Comparison of ENCODE assay signal across 9 cellular contexts in the genomic region with DNA sequence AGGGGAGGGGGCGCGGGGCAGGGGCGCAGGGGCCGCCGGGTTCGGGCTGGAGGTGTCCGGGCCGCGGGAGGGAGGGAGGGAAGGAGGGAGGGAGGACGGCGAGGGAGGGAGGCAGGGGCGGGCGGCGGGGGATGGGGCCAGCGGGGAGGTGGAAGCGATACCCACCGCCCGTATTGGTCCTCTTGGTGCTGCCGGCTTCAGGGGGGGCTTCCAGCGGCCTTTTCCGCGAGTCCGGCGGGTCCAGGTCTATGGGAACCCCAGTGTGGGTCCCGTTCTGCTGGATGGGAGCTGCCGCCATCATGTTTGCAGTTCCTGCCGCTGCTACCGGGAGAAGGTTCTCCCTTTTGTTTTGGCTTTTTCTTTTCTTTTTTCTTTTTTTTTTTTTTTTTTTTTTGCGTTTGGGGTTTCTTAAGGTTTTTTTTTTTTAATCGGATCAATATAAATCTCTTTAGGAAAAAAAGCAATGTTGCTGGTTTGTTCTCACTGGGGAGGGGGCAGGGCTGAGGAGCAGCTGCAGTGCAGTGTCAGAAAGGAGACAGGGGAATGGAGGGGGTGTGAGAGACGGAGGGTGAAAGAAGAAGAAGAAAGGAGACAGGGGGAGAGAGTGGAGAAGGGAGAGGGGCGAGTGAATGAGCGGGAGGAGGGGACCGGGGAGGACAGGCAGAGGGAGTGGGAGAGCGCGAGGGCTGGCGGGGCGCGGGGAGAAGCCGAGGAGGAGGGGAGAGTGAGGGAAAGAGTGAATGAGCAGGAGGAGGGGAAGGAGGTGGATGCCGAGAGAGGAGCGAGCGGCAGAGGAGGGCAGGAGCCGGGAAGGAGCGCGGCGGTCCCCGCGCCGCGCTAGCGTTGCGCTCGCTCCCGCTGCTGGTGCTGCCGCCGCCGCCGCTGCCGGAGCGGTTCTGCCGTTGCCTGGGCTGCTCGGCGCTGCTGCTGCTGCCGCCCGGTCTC. TPM values are rescaled to one million over a fixed set of nuclear protein-coding genes. Genes with fewer than 3 reads are reported as not detected.
A peak's percentile ranks its signal among the peaks of the same experiment; 100 is the strongest.
DNase-seq lines count a peak whose midpoint lies in the region; ATAC-seq and TF ChIP-seq lines count a peak whose summit lies in the region.
"Had no signal": no experiment of that assay in that cellular context is flagged by ENCODE, and none has a peak within 500 bp of the region (broad histone marks: within the 10 kb centered on the region; RNA-seq: fewer than 3 reads in every experiment).

Gene NOVA1, minus strand, starts transcription at position 898 of the 945 bp plus-strand sequence. Its CDS starts 597 bp downstream, at position 301.

- H3K9ac ChIP-seq in neural cell (ENCODE audit: low read length), result peak within 1 kb of the TSS; percentile 96

- no peaks in the 10 kb centered on the region for H4K20me1 ChIP-seq in neural cell (ENCODE audit: insufficient read depth)

- TF ChIP-seq EP300 in gastroesophageal sphincter (IDR thresholded peaks at IDR 0.05), result no peak
- TF ChIP-seq EP300 in neural cell (conservative IDR thresholded peaks at IDR 0.05; ENCODE audit: poor library complexity, severe bottlenecking), result peak; percentile 68

- peak within 1 kb of the TSS; percentile 81 for H3K4me2 ChIP-seq in neural cell (ENCODE audit: low read length)

- H3K9me3 ChIP-seq in gastroesophageal sphincter, result no peaks in the 10 kb centered on the region
- H3K9me3 ChIP-seq in neural cell (ENCODE audit: low read length), result no peaks in the 10 kb centered on the region

- no peaks in the 10 kb centered on the region for H3F3A ChIP-seq in neural cell (ENCODE audit: insufficient read depth, low read length, poor library complexity, severe bottlenecking)

- H3K79me2 ChIP-seq in neural cell (replicated peaks; ENCODE audit: insufficient read depth, low read length), result peaks cover 45% of the 10 kb centered on the region

- no peaks in the 10 kb centered on the region for H3K9me2 ChIP-seq in neural cell (ENCODE audit: insufficient read depth, low read length)

- peaks cover 27% of the 10 kb centered on the region for H3K27me3 ChIP-seq in HL-60 (ENCODE audit: insufficient read depth, poor library complexity, severe bottlenecking)
- no peaks in the 10 kb centered on the region for H3K27me3 ChIP-seq in gastroesophageal sphincter
- no peaks in the 10 kb centered on the region for H3K27me3 ChIP-seq in neural cell (ENCODE audit: insufficient read depth, low read depth, low read length)

- peaks cover 0 to 38% (median 3%) of the 10 kb centered on the region in 3 donors for H3K4me1 ChIP-seq in gastroesophageal sphincter

- peak within 1 kb of the TSS; percentile 35 for H3K4me3 ChIP-seq in HL-60 (replicated peaks; ENCODE audit: insufficient read depth, low read length)
- peak within 1 kb of the TSS; percentile 85 to 91 for H3K4me3 ChIP-seq in gastroesophageal sphincter
- peak within 1 kb of the TSS; percentile 84 for H3K4me3 ChIP-seq in neural cell (ENCODE audit: low read length)

- TF ChIP-seq RAD21 in neural cell (conservative IDR thresholded peaks at IDR 0.05), result peak; percentile 61

- no peak for TF ChIP-seq CTCF in HL-60 (IDR thresholded peaks at IDR 0.05; ENCODE audit: insufficient read depth, low read length)
- TF ChIP-seq CTCF in gastroesophageal sphincter (IDR thresholded peaks at IDR 0.05), result no peak
- TF ChIP-seq CTCF in neural cell (IDR thresholded peaks at IDR 0.05; ENCODE audit: poor library complexity, severe bottlenecking), result peak; percentile 29

- WGBS in gastroesophageal sphincter (ENCODE audit: low coverage in 1 of 2), 2 donors, result 0 to 3% methylated on average over 20 to 30 of the region's 66 CpGs

- peak; percentile 1 for ATAC-seq in gastroesophageal sphincter
- ATAC-seq in GM18498 (IDR thresholded peaks at IDR 0.05; ENCODE audit: unreplicated experiment), result no peak
- ATAC-seq: HCT116 had no signal

- H3K27ac ChIP-seq in HL-60 (replicated peaks) (no peak within 1 kb of the TSS), gastroesophageal sphincter (peak within 1 kb of the TSS; percentile 67 to 98 (median 94)), neural cell (ENCODE audit: low read length) (peak within 1 kb of the TSS; percentile 99)

- peak in 11 of 14 donors; percentile 37 to 82 (median 72) for DNase-seq in C1 segment of cervical spinal cord (lab: John Stamatoyannopoulos, UW)
- DNase-seq in HL-60 (ENCODE audit: low read depth in 1 of 2, low spot score in 1 of 2), result no peak
- peak; percentile 6 for DNase-seq in T1000 (lab: John Stamatoyannopoulos, UW)
- no peak for DNase-seq in effector CD4-positive, alpha-beta T cell
- no peak for DNase-seq in activated naive CD4-positive, alpha-beta T cell (lab: John Stamatoyannopoulos, UW)

- H2AFZ ChIP-seq in neural cell (ENCODE audit: low read depth, low read length), result peak within 1 kb of the TSS; percentile 77

- H3K36me3 ChIP-seq in gastroesophageal sphincter (no peaks in the 10 kb centered on the region), neural cell (ENCODE audit: insufficient read depth, low read length) (no peaks in the 10 kb centered on the region)

- peak; percentile 27 to 56 for TF ChIP-seq POLR2A in gastroesophageal sphincter (IDR thresholded peaks at IDR 0.05)

TF ChIP-seq in neural cell, 6 proteins besides CTCF, POLR2A, EP300 and RAD21:
- TF ChIP-seq, protein P1, sequence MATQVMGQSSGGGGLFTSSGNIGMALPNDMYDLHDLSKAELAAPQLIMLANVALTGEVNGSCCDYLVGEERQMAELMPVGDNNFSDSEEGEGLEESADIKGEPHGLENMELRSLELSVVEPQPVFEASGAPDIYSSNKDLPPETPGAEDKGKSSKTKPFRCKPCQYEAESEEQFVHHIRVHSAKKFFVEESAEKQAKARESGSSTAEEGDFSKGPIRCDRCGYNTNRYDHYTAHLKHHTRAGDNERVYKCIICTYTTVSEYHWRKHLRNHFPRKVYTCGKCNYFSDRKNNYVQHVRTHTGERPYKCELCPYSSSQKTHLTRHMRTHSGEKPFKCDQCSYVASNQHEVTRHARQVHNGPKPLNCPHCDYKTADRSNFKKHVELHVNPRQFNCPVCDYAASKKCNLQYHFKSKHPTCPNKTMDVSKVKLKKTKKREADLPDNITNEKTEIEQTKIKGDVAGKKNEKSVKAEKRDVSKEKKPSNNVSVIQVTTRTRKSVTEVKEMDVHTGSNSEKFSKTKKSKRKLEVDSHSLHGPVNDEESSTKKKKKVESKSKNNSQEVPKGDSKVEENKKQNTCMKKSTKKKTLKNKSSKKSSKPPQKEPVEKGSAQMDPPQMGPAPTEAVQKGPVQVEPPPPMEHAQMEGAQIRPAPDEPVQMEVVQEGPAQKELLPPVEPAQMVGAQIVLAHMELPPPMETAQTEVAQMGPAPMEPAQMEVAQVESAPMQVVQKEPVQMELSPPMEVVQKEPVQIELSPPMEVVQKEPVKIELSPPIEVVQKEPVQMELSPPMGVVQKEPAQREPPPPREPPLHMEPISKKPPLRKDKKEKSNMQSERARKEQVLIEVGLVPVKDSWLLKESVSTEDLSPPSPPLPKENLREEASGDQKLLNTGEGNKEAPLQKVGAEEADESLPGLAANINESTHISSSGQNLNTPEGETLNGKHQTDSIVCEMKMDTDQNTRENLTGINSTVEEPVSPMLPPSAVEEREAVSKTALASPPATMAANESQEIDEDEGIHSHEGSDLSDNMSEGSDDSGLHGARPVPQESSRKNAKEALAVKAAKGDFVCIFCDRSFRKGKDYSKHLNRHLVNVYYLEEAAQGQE (IDR thresholded peaks at IDR 0.05; ENCODE audit: borderline replicate concordance), result peak; percentile 82
- TF ChIP-seq SMC3 (conservative IDR thresholded peaks at IDR 0.05; ENCODE audit: poor library complexity) (peak; percentile 67), POLR2AphosphoS5 (IDR thresholded peaks at IDR 0.05) (peak; percentile 92), TAF1 (IDR thresholded peaks at IDR 0.05; ENCODE audit: low read depth) (peak; percentile 72), EZH2 (IDR thresholded peaks at IDR 0.05; ENCODE audit: borderline replicate concordance, insufficient read depth, low read length, poor library complexity, severe bottlenecking) (no peak), MXI1 (conservative IDR thresholded peaks at IDR 0.05; ENCODE audit: poor library complexity, severe bottlenecking) (peak; percentile 33)

RNA-seq across cellular contexts. Expression of gene NOVA1, which starts in this region (rescaled TPM):
- 10 to 100 TPM in 3 of 4 donors, 1 to 10 TPM in 1; 7.0 to 18.2 (median 12.9) TPM for total RNA-seq in gastroesophageal sphincter
- polyA plus RNA-seq in neural cell, result 119 and 121 TPM in 2 replicates
- 278 and 387 TPM in 2 replicates for polyA minus RNA-seq in neural cell

Comparison
In these comparisons a context has a peak if more than half of its experiments do, and no peak if none do; other contexts are left out.
1. DNase-seq: peak in C1 segment of cervical spinal cord (11 of 14) and T1000 (single experiment); none in HL-60 (0 of 2), effector CD4-positive, alpha-beta T cell (single experiment) and activated naive CD4-positive, alpha-beta T cell (0 of 4).
2. H3K4me3 ChIP-seq: peak in every context shown above with its lines; median percentile 88 in gastroesophageal sphincter; 84 in neural cell; 35 in HL-60.